In the genomic region with DNA sequence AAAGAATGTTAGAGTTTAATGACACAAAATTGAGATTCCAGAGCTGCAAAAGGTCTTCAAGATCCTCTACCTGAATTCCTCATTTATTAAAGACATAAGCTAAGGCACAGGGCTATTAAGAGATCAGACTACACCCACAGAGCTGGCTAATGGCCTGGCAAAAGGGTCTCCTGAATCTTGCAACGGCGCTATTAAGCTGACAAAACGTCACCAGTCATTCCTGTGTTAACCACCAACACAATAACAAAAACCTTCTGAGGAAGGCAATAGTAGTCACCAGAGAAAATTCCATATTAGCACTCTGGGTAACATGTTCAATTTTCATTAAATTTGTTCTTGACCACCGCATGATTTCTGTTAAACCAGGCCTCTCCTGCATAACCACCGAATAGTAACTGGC, we compare ENCODE assay signal across 30 cellular contexts.
DNase-seq lines count a peak whose midpoint lies in the region; ATAC-seq, FAIRE-seq and TF ChIP-seq lines count a peak whose summit lies in the region.
"Had no signal": no experiment of that assay in that cellular context is flagged by ENCODE, and none has a peak within 500 bp of the region (broad histone marks: within the 10 kb centered on the region; RNA-seq: fewer than 3 reads in every experiment).

No MANE protein-coding gene starts in this region.

- no peak overlapping the region for H2AK5ac ChIP-seq in mesendoderm (ENCODE audit: low read length)

- H4K8ac ChIP-seq in mesendoderm (ENCODE audit: low read depth, low read length), result no peak overlapping the region

- FAIRE-seq in astrocyte (lab: Jason Lieb, UNC), result no peak
- FAIRE-seq: A549, GM12878, urothelium cell line had no signal

- H3K9me3 Mint-ChIP-seq in natural killer cell (no peaks in the 10 kb centered on the region), astrocyte (ENCODE audit: unreplicated experiment) (no peaks in the 10 kb centered on the region)
- H3K9me3 Mint-ChIP-seq in natural killer cell treated with Interleukin-12 subunit alpha and Interleukin-12 subunit beta and Interleukin-15 and Interleukin-18, amount 100 ng/mL, for 72 hours, result no peaks in the 10 kb centered on the region

- H3K4me3 Mint-ChIP-seq in natural killer cell (no peak overlapping the region), astrocyte (ENCODE audit: unreplicated experiment) (no peak overlapping the region)
- no peak overlapping the region for H3K4me3 Mint-ChIP-seq in natural killer cell treated with Interleukin-12 subunit alpha and Interleukin-12 subunit beta and Interleukin-15 and Interleukin-18, amount 100 ng/mL, for 72 hours
- H3K4me3 Mint-ChIP-seq: activated CD4-positive, alpha-beta T cell treated with anti-CD3 and anti-CD28 coated beads for 36 hours; B cell had no signal

- no peak for TF ChIP-seq EP300 in gastroesophageal sphincter (IDR thresholded peaks at IDR 0.05)

- H3K36me3 Mint-ChIP-seq in natural killer cell, result no peaks in the 10 kb centered on the region
- H3K36me3 Mint-ChIP-seq in natural killer cell treated with Interleukin-12 subunit alpha and Interleukin-12 subunit beta and Interleukin-15 and Interleukin-18, amount 100 ng/mL, for 72 hours, result no peaks in the 10 kb centered on the region
- no peaks in the 10 kb centered on the region for H3K36me3 Mint-ChIP-seq in astrocyte (ENCODE audit: low read depth, unreplicated experiment)

- H4K5ac ChIP-seq in mesendoderm (ENCODE audit: low read length), result no peak overlapping the region

- peak overlapping the region; percentile 29 for H3K56ac ChIP-seq in mesendoderm (ENCODE audit: low read length)

- H3K27ac ChIP-seq in astrocyte (ENCODE audit: low read depth, low read length), result no peak overlapping the region
- H3K27ac ChIP-seq in mesendoderm (ENCODE audit: low read depth, low read length), result no peak overlapping the region
- peak overlapping the region in 1 of 4 donors; percentile 48 for H3K27ac ChIP-seq in gastroesophageal sphincter
- H3K27ac ChIP-seq: A549, adrenal gland, PC-9 had no signal

- H3K4me1 ChIP-seq in astrocyte (ENCODE audit: insufficient read depth, low read length) (peaks cover 17% of the 10 kb centered on the region), mesendoderm (ENCODE audit: control insufficient read depth, low read depth, low read length) (peaks cover 17% of the 10 kb centered on the region), gastroesophageal sphincter (peaks cover 8 to 77% (median 24%) of the 10 kb centered on the region in 3 donors)

- H3K27me3 Mint-ChIP-seq in natural killer cell (ENCODE audit: low read depth in 2 of 2) (no peaks in the 10 kb centered on the region), astrocyte (ENCODE audit: low read depth, unreplicated experiment) (no peaks in the 10 kb centered on the region)
- peaks cover 0 to 2% of the 10 kb centered on the region in 2 donors for H3K27me3 Mint-ChIP-seq in natural killer cell treated with Interleukin-12 subunit alpha and Interleukin-12 subunit beta and Interleukin-15 and Interleukin-18, amount 100 ng/mL, for 72 hours
- H3K27me3 Mint-ChIP-seq: activated CD4-positive, alpha-beta T cell treated with anti-CD3 and anti-CD28 coated beads for 36 hours had no signal

- H2BK120ac ChIP-seq in mesendoderm (ENCODE audit: low read depth, low read length), result no peak overlapping the region

- H3K4me2 ChIP-seq in astrocyte (ENCODE audit: low read length), result no peak overlapping the region
- no peak overlapping the region for H3K4me2 ChIP-seq in mesendoderm (ENCODE audit: low read length)
- H3K4me2 ChIP-seq: PC-9 had no signal

- no peak overlapping the region for H2BK5ac ChIP-seq in mesendoderm (ENCODE audit: low read length)

- intact Hi-C loops in natural killer cell (cut with micrococcal nuclease), result no loop called here

- H3K27ac Mint-ChIP-seq in natural killer cell (peak overlapping the region; percentile 7 to 40), astrocyte (ENCODE audit: unreplicated experiment) (no peak overlapping the region)
- no peak overlapping the region for H3K27ac Mint-ChIP-seq in natural killer cell treated with Interleukin-12 subunit alpha and Interleukin-12 subunit beta and Interleukin-15 and Interleukin-18, amount 100 ng/mL, for 72 hours
- H3K27ac Mint-ChIP-seq: activated CD4-positive, alpha-beta T cell treated with anti-CD3 and anti-CD28 coated beads for 36 hours; B cell had no signal

- H3K79me2 ChIP-seq in astrocyte (ENCODE audit: insufficient read depth, low read length) (peaks cover 87% of the 10 kb centered on the region), mesendoderm (ENCODE audit: control insufficient read depth, insufficient read depth, low read length) (peaks cover 25% of the 10 kb centered on the region)

- H3K18ac ChIP-seq in mesendoderm (ENCODE audit: low read length), result no peak overlapping the region

- no peaks in the 10 kb centered on the region for H3K36me3 ChIP-seq in astrocyte (ENCODE audit: insufficient read depth, low read length)
- H3K36me3 ChIP-seq in mesendoderm (ENCODE audit: control insufficient read depth, insufficient read depth, low read length), result no peaks in the 10 kb centered on the region
- no peaks in the 10 kb centered on the region for H3K36me3 ChIP-seq in gastroesophageal sphincter
- H3K36me3 ChIP-seq: adrenal gland, breast epithelium had no signal

- ATAC-seq in natural killer cell, result peak in 2 of 3 donors; percentile 60 to 76
- ATAC-seq in natural killer cell treated with Interleukin-12 subunit alpha and Interleukin-12 subunit beta and Interleukin-15 and Interleukin-18, amount 100 ng/mL, for 72 hours, result no peak
- no peak for ATAC-seq in gastroesophageal sphincter
- ATAC-seq: A549; activated CD4-positive, alpha-beta T cell treated with anti-CD3 and anti-CD28 coated beads for 36 hours had no signal

- H3K27me3 ChIP-seq in astrocyte (ENCODE audit: insufficient read depth, low read length) (no peaks in the 10 kb centered on the region), mesendoderm (ENCODE audit: insufficient read depth, low read length, poor library complexity) (no peaks in the 10 kb centered on the region), gastroesophageal sphincter (no peaks in the 10 kb centered on the region)
- H3K27me3 ChIP-seq: adrenal gland, breast epithelium had no signal

- H3K79me1 ChIP-seq in mesendoderm (ENCODE audit: low read length), result peaks cover 20% of the 10 kb centered on the region

- H3K4me3 ChIP-seq in astrocyte (ENCODE audit: insufficient read depth, low read depth, low read length) (no peak overlapping the region), mesendoderm (ENCODE audit: low read length) (no peak overlapping the region), gastroesophageal sphincter (no peak overlapping the region)
- H3K4me3 ChIP-seq: A549, adrenal gland, breast epithelium, GM12878, PC-9 had no signal

- H2BK15ac ChIP-seq in mesendoderm (replicated peaks; ENCODE audit: low read depth), result no peak overlapping the region

- no peak overlapping the region for H3K23ac ChIP-seq in mesendoderm (ENCODE audit: low read length)

- TF ChIP-seq CTCF in natural killer cell (IDR thresholded peaks at IDR 0.05), result no peak
- TF ChIP-seq CTCF in astrocyte (IDR thresholded peaks at IDR 0.05; ENCODE audit: insufficient read depth, low read depth, low read length), result no peak
- TF ChIP-seq CTCF in gastroesophageal sphincter (IDR thresholded peaks at IDR 0.05), result no peak

- no CpG with 5 or more reads among the region's 5 CpGs for WGBS in mesendoderm (ENCODE audit: extremely low coverage, insufficient coverage, low lambda C conversion rate)
- WGBS in gastroesophageal sphincter (ENCODE audit: low coverage in 1 of 2), 2 donors, result 88 to 91% methylated on average over 4 to 5 of the region's 5 CpGs

- no peak for TF ChIP-seq POLR2A in gastroesophageal sphincter (IDR thresholded peaks at IDR 0.05)

- H3K4me1 Mint-ChIP-seq in natural killer cell (peaks cover 29 to 36% of the 10 kb centered on the region in 2 donors), astrocyte (ENCODE audit: low read depth, unreplicated experiment) (peaks cover 46% of the 10 kb centered on the region)
- H3K4me1 Mint-ChIP-seq in natural killer cell treated with Interleukin-12 subunit alpha and Interleukin-12 subunit beta and Interleukin-15 and Interleukin-18, amount 100 ng/mL, for 72 hours (ENCODE audit: low read depth in 2 of 2), result peaks cover 26 to 38% of the 10 kb centered on the region in 2 donors

- no peak overlapping the region for H2AFZ ChIP-seq in astrocyte (ENCODE audit: low read depth, low read length)
- H2AFZ ChIP-seq: PC-9 had no signal

- H3K9ac ChIP-seq in astrocyte (ENCODE audit: low read length) (no peak overlapping the region), mesendoderm (ENCODE audit: low read length) (no peak overlapping the region)

- no peak overlapping the region for H3K4ac ChIP-seq in mesendoderm (ENCODE audit: low read depth, low read length)

- peaks cover 63% of the 10 kb centered on the region for H4K20me1 ChIP-seq in astrocyte (ENCODE audit: insufficient read depth, low read length)

- no peak for DNase-seq in natural killer cell
- DNase-seq in natural killer cell treated with Interleukin-12 subunit alpha and Interleukin-12 subunit beta and Interleukin-15 and Interleukin-18, amount 100 ng/mL, for 72 hours (ENCODE audit: low spot score), result no peak
- DNase-seq in astrocyte (ENCODE audit: low read depth), result peak; percentile 80
- DNase-seq in mesendoderm, result no peak
- DNase-seq in GF-D8 (lab: John Stamatoyannopoulos, UW), result no peak
- DNase-seq in NCI-H510A (lab: John Stamatoyannopoulos, UW), result no peak
- DNase-seq in activated naive CD4-positive, alpha-beta T cell treated with anti-CD3 and anti-CD28 coated beads, Interleukin-2, amount 50 U/mL, for 16 hours, result no peak
- DNase-seq: activated CD4-positive, alpha-beta T cell treated with anti-CD3 and anti-CD28 coated beads for 36 hours; activated CD8-positive, alpha-beta memory T cell treated with anti-CD3 and anti-CD28 coated beads for 24 hours; activated gamma-delta T cell treated with Interleukin-2 at 50 U/mL for 16 hours; activated T-cell treated with anti-CD3 and anti-CD28 coated beads, Interleukin-2, amount 50 U/mL, for 1 hour; adrenal gland; COR-L47; DND-41; effector CD8-positive, alpha-beta T cell; foreskin melanocyte; hypothalamus; MM.1S; NCI-H1436; NCI-H2107; NK-92 treated with Interleukin-12 subunit alpha and Interleukin-12 subunit beta, amount 100 ng/mL, for 24 hours; PC-9; SHP77 treated with DMSO at 0.1 percent for 48 hours; T-helper 1 cell had no signal

- H3K9me3 ChIP-seq in astrocyte (ENCODE audit: insufficient read depth, low read depth, low read length), result no peaks in the 10 kb centered on the region
- H3K9me3 ChIP-seq in gastroesophageal sphincter, result no peaks in the 10 kb centered on the region
- H3K9me3 ChIP-seq: A549, adrenal gland, breast epithelium had no signal

Comparison
In these comparisons a context has a peak if more than half of its experiments do, and no peak if none do; other contexts are left out.
1. ATAC-seq: peak in natural killer cell (2 of 3); none in natural killer cell treated with Interleukin-12 subunit alpha and Interleukin-12 subunit beta and Interleukin-15 and Interleukin-18, amount 100 ng/mL, for 72 hours (0 of 2) and gastroesophageal sphincter (single experiment).
2. H3K27ac Mint-ChIP-seq: peak in natural killer cell (2 of 2); none in natural killer cell treated with Interleukin-12 subunit alpha and Interleukin-12 subunit beta and Interleukin-15 and Interleukin-18, amount 100 ng/mL, for 72 hours (0 of 2) and astrocyte (single experiment).